ENCODE assay signal across 8 cellular contexts in genomic region chr10:133357293-133358151, GRCh38. TPM values are rescaled to one million over a fixed set of nuclear protein-coding genes. Genes with fewer than 3 reads are reported as not detected.
DNase-seq lines count a peak whose midpoint lies in the region; ATAC-seq and TF ChIP-seq lines count a peak whose summit lies in the region.

FUOM (minus strand) TSS chr10:133358019; CDS start chr10:133358007, 12 bp downstream.

- peaks cover 6% of the 10 kb centered on the region for H3K4me1 ChIP-seq in prostate gland (replicated peaks)
- no peaks in the 10 kb centered on the region for H3K4me1 ChIP-seq in aorta (ENCODE audit: control insufficient read depth in 1 of 2, insufficient read depth in 2 of 2, low read length in 2 of 2)

- peak; percentile 37 for TF ChIP-seq POLR2A in prostate gland (IDR thresholded peaks at IDR 0.05)

- DNase-seq in 8988T (peak; percentile 87), RWPE1 (ENCODE audit: low spot score) (peak; percentile 94), activated gamma-delta T cell treated with Interleukin-2 at 50 U/mL for 16 hours (peak; percentile 55), Right ventricle myocardium superior (peak; percentile 75), prostate gland (ENCODE audit: low spot score) (no peak), aorta (peak; percentile 77 to 84)

- H3K36me3 ChIP-seq in prostate gland, result no peaks in the 10 kb centered on the region
- H3K36me3 ChIP-seq in aorta (ENCODE audit: control insufficient read depth in 1 of 2, insufficient read depth in 2 of 2, low read length in 1 of 2), result no peaks in the 10 kb centered on the region

- CTCF ChIA-PET in RWPE1 (lab: Yijun Ruan, JAX), result interaction anchor here (0.8 kb wide), 2 partner anchors 28 to 51 kb away, joined by 4 read pairs; no protein-coding TSS in a partner anchor

- intact Hi-C loops in Right ventricle myocardium superior (cut with DNase I), result no loop called here
- intact Hi-C loops in prostate gland (cut with DNase I), result no loop called here
- intact Hi-C loops in aorta (cut with DNase I), result no loop called here

- WGBS in prostate gland, result 3% methylated on average over 29 of the region's 82 CpGs
- WGBS in aorta, 2 donors, result 2 to 4% methylated on average over 52 to 82 of the region's 82 CpGs

- ATAC-seq in GM18858 (IDR thresholded peaks at IDR 0.05; ENCODE audit: unreplicated experiment) (peak; percentile 58), HG03066 (IDR thresholded peaks at IDR 0.05; ENCODE audit: low read depth, unreplicated experiment) (peak; percentile 70), Right ventricle myocardium superior (ENCODE audit: poor library complexity) (peak; percentile 87), aorta (ENCODE audit: low FRiP score) (peak; percentile 72)

- H3K4me3 ChIP-seq in prostate gland, result peak within 1 kb of the TSS; percentile 35 to 37
- H3K4me3 ChIP-seq in aorta (ENCODE audit: low read length in 2 of 2), result peak within 1 kb of the TSS; percentile 51 to 56

- peak within 1 kb of the TSS; percentile 54 for H3K27ac ChIP-seq in RWPE1
- H3K27ac ChIP-seq in prostate gland, result no peak within 1 kb of the TSS
- H3K27ac ChIP-seq in aorta (ENCODE audit: low read depth in 1 of 2, low read length in 2 of 2), result no peak within 1 kb of the TSS

- POLR2A ChIA-PET in RWPE1 (lab: Yijun Ruan, JAX; ENCODE audit: low non-redundant PET), result interaction anchor here (0.6 kb wide), 1 partner anchor 22 kb away, joined by 3 read pairs; no protein-coding TSS in a partner anchor

- H3K27me3 ChIP-seq in prostate gland (replicated peaks; ENCODE audit: insufficient read depth) (no peaks in the 10 kb centered on the region), aorta (ENCODE audit: control insufficient read depth in 1 of 2, insufficient read depth in 2 of 2, low read length in 1 of 2) (no peaks in the 10 kb centered on the region)

- no peak for TF ChIP-seq CTCF in RWPE1 (conservative IDR thresholded peaks at IDR 0.05; ENCODE audit: low read depth)
- TF ChIP-seq CTCF in prostate gland (IDR thresholded peaks at IDR 0.05), result no peak

- H3K9me3 ChIP-seq in prostate gland (no peaks in the 10 kb centered on the region), aorta (ENCODE audit: control insufficient read depth, low read length) (no peaks in the 10 kb centered on the region)

RNA-seq across cellular contexts. Expression of gene FUOM, which starts in this region (rescaled TPM):
- 7.4 TPM for total RNA-seq in Right ventricle myocardium superior
- total RNA-seq in prostate gland, result 10 to 100 TPM in 1 of 2 donors, 1 to 10 TPM in 1; 8.7 to 11.4 TPM
- 10 to 100 TPM; 15.2 to 23.6 TPM for total RNA-seq in aorta
- 10 to 100 TPM; 26.3 to 54.8 TPM for polyA plus RNA-seq in aorta
